8 cellular contexts compared by ENCODE assay signal in genomic region chr3:88003115-88003755, GRCh38. TPM values are rescaled to one million over a fixed set of nuclear protein-coding genes. Genes with fewer than 3 reads are reported as not detected.
DNase-seq lines count a peak whose midpoint lies in the region; ATAC-seq and TF ChIP-seq lines count a peak whose summit lies in the region.

No MANE protein-coding gene starts in this region.

- H3K4me2 ChIP-seq in SU-DHL-6 (ENCODE audit: low read depth, low read length, poor library complexity, severe bottlenecking) (no peak overlapping the region), smooth muscle cell (no peak overlapping the region)

- no peak for ATAC-seq in activated CD8-positive, alpha-beta memory T cell treated with anti-CD3 and anti-CD28 coated beads, Interleukin-2, amount 10 ng/mL, durations not matched to agents 7 days and 5 days

- H3K9me2 ChIP-seq in SU-DHL-6 (replicated peaks; ENCODE audit: insufficient read depth, low read length) = no peaks in the 10 kb centered on the region

- no peak overlapping the region for H3K9ac ChIP-seq in SU-DHL-6 (ENCODE audit: low read length)
- no peak overlapping the region for H3K9ac ChIP-seq in smooth muscle cell (ENCODE audit: low read depth)

- DNase-seq in A172 (ENCODE audit: low spot score) (peak; percentile 42), EH (ENCODE audit: low read depth) (peak; percentile 49), HuH-7 (ENCODE audit: low spot score) (peak; percentile 26), germinal center (ENCODE audit: low spot score) (peak; percentile 23), smooth muscle cell (lab: John Stamatoyannopoulos, UW; ENCODE audit: unreplicated experiment) (no peak)
- no peak for DNase-seq in activated CD8-positive, alpha-beta memory T cell treated with anti-CD3 and anti-CD28 coated beads, Interleukin-2, amount 10 ng/mL, durations not matched to agents 7 days and 5 days
- DNase-seq in activated CD4-positive, alpha-beta T cell treated with anti-CD3 and anti-CD28 coated beads, Interleukin-2, amount 50 U/mL, for 4 hours = no peak

- H3K79me2 ChIP-seq in SU-DHL-6 (ENCODE audit: insufficient read depth, low read length) (no peaks in the 10 kb centered on the region), smooth muscle cell (ENCODE audit: low read depth) (no peaks in the 10 kb centered on the region)

- no peak overlapping the region for H3K27ac ChIP-seq in SU-DHL-6 (ENCODE audit: low read depth, low read length)
- H3K27ac ChIP-seq in smooth muscle cell (ENCODE audit: low read depth) = no peak overlapping the region

- H3K36me3 ChIP-seq in SU-DHL-6 (ENCODE audit: low read length) (no peaks in the 10 kb centered on the region), smooth muscle cell (ENCODE audit: low read depth) (no peaks in the 10 kb centered on the region)

- no peak overlapping the region for H3K4me3 Mint-ChIP-seq in activated CD8-positive, alpha-beta memory T cell treated with anti-CD3 and anti-CD28 coated beads, Interleukin-2, amount 10 ng/mL, durations not matched to agents 7 days and 5 days

- CTCF ChIA-PET in activated CD8-positive, alpha-beta memory T cell treated with anti-CD3 and anti-CD28 coated beads, Interleukin-2, amount 10 ng/mL, durations not matched to agents 7 days and 5 days (lab: Charles Lee) = interaction anchor here (0.6 to 3.1 kb wide), 8 partner anchors 14 to 704 kb away, joined by 3 to 20 read pairs (median 4); no protein-coding TSS in a partner anchor

- peaks cover 5% of the 10 kb centered on the region for H3K27me3 Mint-ChIP-seq in activated CD8-positive, alpha-beta memory T cell treated with anti-CD3 and anti-CD28 coated beads, Interleukin-2, amount 10 ng/mL, durations not matched to agents 7 days and 5 days

- no peaks in the 10 kb centered on the region for H3K27me3 ChIP-seq in SU-DHL-6 (ENCODE audit: low read length)
- H3K27me3 ChIP-seq in smooth muscle cell (ENCODE audit: low read depth) = no peaks in the 10 kb centered on the region

- H3K4me1 Mint-ChIP-seq in activated CD8-positive, alpha-beta memory T cell treated with anti-CD3 and anti-CD28 coated beads, Interleukin-2, amount 10 ng/mL, durations not matched to agents 7 days and 5 days = peaks cover 16% of the 10 kb centered on the region

- H3K9me3 Mint-ChIP-seq in activated CD8-positive, alpha-beta memory T cell treated with anti-CD3 and anti-CD28 coated beads, Interleukin-2, amount 10 ng/mL, durations not matched to agents 7 days and 5 days (ENCODE audit: low read depth) = no peaks in the 10 kb centered on the region

- H2AFZ ChIP-seq in SU-DHL-6 (ENCODE audit: low read depth, low read length, severe bottlenecking) = no peak overlapping the region
- no peak overlapping the region for H2AFZ ChIP-seq in smooth muscle cell (ENCODE audit: low read depth)

- TF ChIP-seq CTCF in SU-DHL-6 (IDR thresholded peaks at IDR 0.05; ENCODE audit: insufficient read depth, low read length, poor library complexity, severe bottlenecking) = peak; percentile 59
- peak; percentile 88 for TF ChIP-seq CTCF in smooth muscle cell (IDR thresholded peaks at IDR 0.05; ENCODE audit: borderline replicate concordance, insufficient read depth, poor library complexity, severe bottlenecking)

- no peaks in the 10 kb centered on the region for H3K36me3 Mint-ChIP-seq in activated CD8-positive, alpha-beta memory T cell treated with anti-CD3 and anti-CD28 coated beads, Interleukin-2, amount 10 ng/mL, durations not matched to agents 7 days and 5 days

- H4K20me1 ChIP-seq in SU-DHL-6 (ENCODE audit: low read depth, low read length) = no peaks in the 10 kb centered on the region
- H4K20me1 ChIP-seq in smooth muscle cell (ENCODE audit: low read depth) = no peaks in the 10 kb centered on the region

- H3F3A ChIP-seq in SU-DHL-6 (ENCODE audit: insufficient read depth) (no peaks in the 10 kb centered on the region), smooth muscle cell (ENCODE audit: low read depth) (no peaks in the 10 kb centered on the region)

- H3K9me3 ChIP-seq in SU-DHL-6 (ENCODE audit: insufficient read depth, low read length) (no peaks in the 10 kb centered on the region), smooth muscle cell (replicated peaks; ENCODE audit: low read depth) (no peaks in the 10 kb centered on the region)

- H3K4me3 ChIP-seq in SU-DHL-6 (ENCODE audit: insufficient read depth, low read length, poor library complexity, severe bottlenecking) = no peak overlapping the region
- H3K4me3 ChIP-seq in smooth muscle cell = no peak overlapping the region

- no peaks in the 10 kb centered on the region for H3K4me1 ChIP-seq in smooth muscle cell (ENCODE audit: low read depth)

- H3K27ac Mint-ChIP-seq in activated CD8-positive, alpha-beta memory T cell treated with anti-CD3 and anti-CD28 coated beads, Interleukin-2, amount 10 ng/mL, durations not matched to agents 7 days and 5 days = no peak overlapping the region

- 32% methylated on average over 6 of the region's 6 CpGs for WGBS in smooth muscle cell (ENCODE audit: low lambda C conversion rate)

RNA-seq across cellular contexts. Expression of gene CGGBP1, which starts 55.6 kb away (rescaled TPM):
- 71.1 and 72.9 TPM in 2 replicates for total RNA-seq in A172 (2014; rRNA removed; shearing (Covaris generic))
- 62.3 and 82.2 TPM in 2 replicates for total RNA-seq in smooth muscle cell
- polyA plus RNA-seq in smooth muscle cell = 38.3 and 38.7 TPM in 2 replicates
- total RNA-seq in activated CD8-positive, alpha-beta memory T cell treated with anti-CD3 and anti-CD28 coated beads, Interleukin-2, amount 10 ng/mL, durations not matched to agents 7 days and 5 days = 10 to 100 TPM; 96.1 to 98.9 TPM

RNA-seq across cellular contexts. Expression of gene ZNF654, which starts 55.8 kb away (rescaled TPM):
- total RNA-seq in A172 (2014; rRNA removed; shearing (Covaris generic)) = 11.1 and 17.0 TPM in 2 replicates
- 21.2 and 22.9 TPM in 2 replicates for total RNA-seq in smooth muscle cell
- 4.9 and 6.4 TPM in 2 replicates for polyA plus RNA-seq in smooth muscle cell
- 10 to 100 TPM; 18.5 to 22.0 TPM for total RNA-seq in activated CD8-positive, alpha-beta memory T cell treated with anti-CD3 and anti-CD28 coated beads, Interleukin-2, amount 10 ng/mL, durations not matched to agents 7 days and 5 days

Comparison
In these comparisons a context has a peak if more than half of its experiments do, and no peak if none do; other contexts are left out.
1. DNase-seq: peak in A172 (single experiment), EH (single experiment), HuH-7 (single experiment) and germinal center (single experiment); none in smooth muscle cell (single experiment), activated CD8-positive, alpha-beta memory T cell treated with anti-CD3 and anti-CD28 coated beads, Interleukin-2, amount 10 ng/mL, durations not matched to agents 7 days and 5 days (single experiment) and activated CD4-positive, alpha-beta T cell treated with anti-CD3 and anti-CD28 coated beads, Interleukin-2, amount 50 U/mL, for 4 hours (0 of 2).